ENCODE assay signal across 10 cellular contexts in genomic region chr3:53131136-53131495, GRCh38. TPM values are rescaled to one million over a fixed set of nuclear protein-coding genes. Genes with fewer than 3 reads are reported as not detected.
DNase-seq lines count a peak whose midpoint lies in the region; FAIRE-seq and TF ChIP-seq lines count a peak whose summit lies in the region.
"Had no signal": no experiment of that assay in that cellular context is flagged by ENCODE, and none has a peak within 500 bp of the region (broad histone marks: within the 10 kb centered on the region; RNA-seq: fewer than 3 reads in every experiment).

No MANE protein-coding gene starts in this region.

- peaks cover 18% of the 10 kb centered on the region for H3K4me1 Mint-ChIP-seq in progenitor cell of endocrine pancreas (ENCODE audit: low read depth)

- H3K4me3 ChIP-seq in GM06990 (replicated peaks; ENCODE audit: low read depth, low read length) (peak overlapping the region; percentile 99), epithelial cell of proximal tubule (ENCODE audit: low read depth, low read length) (peak overlapping the region; percentile 77)

- no peaks in the 10 kb centered on the region for H3K27me3 ChIP-seq in GM06990 (replicated peaks; ENCODE audit: control insufficient read depth, insufficient read depth, low read length)

- TF ChIP-seq POLR2A in GM12892 (IDR thresholded peaks at IDR 0.05; ENCODE audit: low read depth, low read length): no peak

- H3K27ac Mint-ChIP-seq in progenitor cell of endocrine pancreas: peak overlapping the region; percentile 86

- H3K36me3 Mint-ChIP-seq in progenitor cell of endocrine pancreas (ENCODE audit: insufficient read depth): no peaks in the 10 kb centered on the region

- FAIRE-seq in GM12892 (lab: Jason Lieb, UNC): no peak
- FAIRE-seq: endometrium had no signal

- no peaks in the 10 kb centered on the region for H3K27me3 Mint-ChIP-seq in progenitor cell of endocrine pancreas

- no peaks in the 10 kb centered on the region for H3K9me3 Mint-ChIP-seq in progenitor cell of endocrine pancreas (ENCODE audit: low read depth)

- H3K4me3 Mint-ChIP-seq in progenitor cell of endocrine pancreas (ENCODE audit: low read depth): peak overlapping the region; percentile 86

- TF ChIP-seq CTCF in GM06990 (IDR thresholded peaks at IDR 0.05; ENCODE audit: insufficient read depth, low read length, poor library complexity, severe bottlenecking) (no peak), epithelial cell of proximal tubule (conservative IDR thresholded peaks at IDR 0.05; ENCODE audit: low read depth, low read length) (no peak), progenitor cell of endocrine pancreas (IDR thresholded peaks at IDR 0.05; ENCODE audit: unreplicated experiment) (no peak)

- DNase-seq in GM06990 (ENCODE audit: extremely low read depth, insufficient read length) (no peak), RKO (ENCODE audit: low spot score) (peak; percentile 39), epithelial cell of proximal tubule (ENCODE audit: low read depth) (no peak), progenitor cell of endocrine pancreas (ENCODE audit: low spot score, unreplicated experiment) (no peak), COLO668 (lab: John Stamatoyannopoulos, UW; ENCODE audit: unreplicated experiment) (no peak), UCSD-AML1 (lab: John Stamatoyannopoulos, UW; ENCODE audit: unreplicated experiment) (no peak), GM12892 (ENCODE audit: insufficient read length) (no peak)
- DNase-seq in stimulated activated CD4-positive, alpha-beta T cell treated with anti-CD3 and anti-CD28 coated beads, Interleukin-2, amount 100 ng/mL, for 48 hours: no peak
- DNase-seq: NCI-H774 had no signal

- H3K36me3 ChIP-seq in GM06990 (ENCODE audit: control insufficient read depth, insufficient read depth, low read length): no peaks in the 10 kb centered on the region

RNA-seq across cellular contexts. Expression of gene RFT1, which starts 0.9 kb away (rescaled TPM):
- total RNA-seq in epithelial cell of proximal tubule (25.1 and 29.2 TPM in 2 replicates), progenitor cell of endocrine pancreas (22.0 and 22.5 TPM in 2 replicates)
- polyA plus RNA-seq in GM12892 (2012; ENCODE audit: missing spikeins): 20.8 TPM

RNA-seq across cellular contexts. Expression of gene PRKCD, which starts 29.9 kb away (rescaled TPM):
- 4.0 and 9.3 TPM in 2 replicates for total RNA-seq in epithelial cell of proximal tubule
- total RNA-seq in progenitor cell of endocrine pancreas: 45.1 and 45.8 TPM in 2 replicates
- 46.9 TPM for polyA plus RNA-seq in GM12892 (2012; ENCODE audit: missing spikeins)
